In genomic region chr10:110779489-110779888, GRCh38 we compare ENCODE assay signal across 1 cellular context.
TF ChIP-seq lines count a peak whose summit lies in the region.

No MANE protein-coding gene starts in this region.

TF ChIP-seq in HepG2, 621 proteins besides CTCF, POLR2A, EP300 and RAD21 (continued from another document):
- no peak for TF ChIP-seq ZNF496 (CRISPR knock-in tag; IDR thresholded peaks at IDR 0.05; ENCODE audit: insufficient replicate concordance)
- TF ChIP-seq SYNCRIP (IDR thresholded peaks at IDR 0.05; ENCODE audit: insufficient read depth, low read depth, low read length), result no peak
- TF ChIP-seq ZNF282 (IDR thresholded peaks at IDR 0.05; ENCODE audit: partially characterized antibody), result no peak
- no peak for TF ChIP-seq ZNF746 (CRISPR knock-in tag; IDR thresholded peaks at IDR 0.05)
TF ChIP-seq in HepG2: peak in this region for 0.
